ENCODE assay signal across 8 cellular contexts in the genomic region with DNA sequence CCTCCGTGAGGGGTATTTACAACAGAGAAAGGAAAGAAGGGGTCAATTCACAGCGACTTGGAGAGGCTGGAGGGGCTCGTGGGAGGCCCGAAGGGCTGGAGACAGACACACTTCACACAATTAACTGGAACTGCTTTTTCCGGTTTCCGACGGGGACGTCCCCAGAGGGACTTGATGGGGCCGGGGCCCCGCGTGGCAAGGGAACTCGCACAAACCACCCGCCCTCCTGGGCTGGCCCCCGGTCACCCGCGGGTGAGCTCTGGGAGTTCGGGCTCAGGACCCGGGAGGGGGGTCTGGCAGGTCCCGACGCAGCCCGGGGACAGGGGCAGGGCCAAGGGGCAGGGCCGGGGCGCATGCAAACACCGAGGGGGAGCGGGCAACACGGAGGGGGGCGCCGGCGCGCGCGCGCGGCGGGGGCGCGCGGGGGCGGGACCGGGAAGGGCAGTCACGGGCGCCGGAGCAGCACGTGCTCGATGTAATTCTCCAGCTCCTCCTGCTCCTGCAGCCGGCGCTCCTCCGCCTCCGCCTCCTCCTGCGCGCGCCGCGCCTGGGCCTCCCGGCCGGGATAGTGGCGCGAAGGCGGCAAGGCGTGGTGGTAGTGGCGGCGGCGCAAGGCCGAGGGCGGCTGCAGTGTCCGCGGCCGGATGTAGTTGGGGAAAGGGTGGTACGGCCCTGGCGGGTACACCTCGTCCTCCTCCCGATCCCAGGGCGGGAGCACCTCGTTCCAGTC. TPM values are rescaled to one million over a fixed set of nuclear protein-coding genes. Genes with fewer than 3 reads are reported as not detected.
DNase-seq lines count a peak whose midpoint lies in the region; ATAC-seq and TF ChIP-seq lines count a peak whose summit lies in the region.

No MANE protein-coding gene starts in this region.

- peak; percentile 9 for ATAC-seq in SK-N-SH treated with all-trans-retinoic acid at 6 μM for 48 hours
- no peak for ATAC-seq in HG03159 (IDR thresholded peaks at IDR 0.05; ENCODE audit: unreplicated experiment)
- ATAC-seq in HG03432 (IDR thresholded peaks at IDR 0.05; ENCODE audit: unreplicated experiment): no peak

- peak; percentile 45 for DNase-seq in DMS79 treated with DMSO at 0.1 percent for 48 hours (lab: John Stamatoyannopoulos, UW)
- no peak for DNase-seq in DMS79 (lab: John Stamatoyannopoulos, UW)
- DNase-seq in LHCN-M2 (ENCODE audit: low read depth): peak; percentile 62
- DNase-seq in erythroblast (lab: John Stamatoyannopoulos, UW): peak; percentile 38 to 52
- DNase-seq in osteocyte (ENCODE audit: extremely low spot score, unreplicated experiment): peak; percentile 88

- H3K27ac Mint-ChIP-seq in osteocyte (ENCODE audit: unreplicated experiment): no peak overlapping the region

- peaks cover 11% of the 10 kb centered on the region for H3K36me3 Mint-ChIP-seq in osteocyte (ENCODE audit: unreplicated experiment)

- H3K27me3 Mint-ChIP-seq in osteocyte (ENCODE audit: unreplicated experiment): peaks cover 30% of the 10 kb centered on the region

- no peaks in the 10 kb centered on the region for H3K9me3 Mint-ChIP-seq in osteocyte (ENCODE audit: unreplicated experiment)

- no peak for TF ChIP-seq CTCF in osteocyte (IDR thresholded peaks at IDR 0.05)

- no peak for TF ChIP-seq POLR2A in erythroblast (IDR thresholded peaks at IDR 0.05; ENCODE audit: low read length)

- peak overlapping the region; percentile 68 for H3K4me3 Mint-ChIP-seq in osteocyte (ENCODE audit: unreplicated experiment)

- peaks cover 31% of the 10 kb centered on the region for H3K4me1 Mint-ChIP-seq in osteocyte (ENCODE audit: unreplicated experiment)

TF ChIP-seq in SK-N-SH treated with all-trans-retinoic acid at 6 μM for 48 hours, 23 proteins besides CTCF, POLR2A, EP300 and RAD21:
- no peak for TF ChIP-seq TOX (CRISPR knock-in tag; IDR thresholded peaks at IDR 0.05; ENCODE audit: borderline replicate concordance)
- TF ChIP-seq ZC3H10 (CRISPR knock-in tag; IDR thresholded peaks at IDR 0.05): no peak
- 0 out of 2 replicates have a peak, but pooled peaks have one; percentile 9 for TF ChIP-seq ESRRG (CRISPR knock-in tag; IDR thresholded peaks at IDR 0.05)
- no peak for TF ChIP-seq ZFP3 (CRISPR knock-in tag; IDR thresholded peaks at IDR 0.05)
- no peak for TF ChIP-seq CSDC2 (CRISPR knock-in tag; IDR thresholded peaks at IDR 0.05)
- no peak for TF ChIP-seq ARNTL (CRISPR knock-in tag; IDR thresholded peaks at IDR 0.05; ENCODE audit: borderline replicate concordance, low read depth)
- no peak for TF ChIP-seq RARB (CRISPR knock-in tag; IDR thresholded peaks at IDR 0.05)
- no peak for TF ChIP-seq OSR1 (CRISPR knock-in tag; IDR thresholded peaks at IDR 0.05)
- TF ChIP-seq GLIS3 (CRISPR knock-in tag; IDR thresholded peaks at IDR 0.05): peak; percentile 53; the same call in 1 of the 2 replicates
- TF ChIP-seq ZNF70 (CRISPR knock-in tag; IDR thresholded peaks at IDR 0.05): no peak
- TF ChIP-seq TCF4 (CRISPR knock-in tag; IDR thresholded peaks at IDR 0.05; ENCODE audit: borderline replicate concordance): no peak
- no peak for TF ChIP-seq CREB5 (CRISPR knock-in tag; IDR thresholded peaks at IDR 0.05; ENCODE audit: low read depth)
- no peak for TF ChIP-seq ZFP30 (CRISPR knock-in tag; IDR thresholded peaks at IDR 0.05)
- no peak for TF ChIP-seq ZNF8 (CRISPR knock-in tag; IDR thresholded peaks at IDR 0.05)
- no peak for TF ChIP-seq BACH2 (CRISPR knock-in tag; IDR thresholded peaks at IDR 0.05; ENCODE audit: borderline replicate concordance)
TF ChIP-seq in SK-N-SH treated with all-trans-retinoic acid at 6 μM for 48 hours: peak in this region for 2.

RNA-seq across cellular contexts. Expression of gene VGF, which starts 2.7 kb away (rescaled TPM):
- total RNA-seq in LHCN-M2 (2014; rRNA removed): 0.45 and 0.69 TPM in 2 replicates
- polyA plus RNA-seq in LHCN-M2 (2012): 0.17 TPM
- total RNA-seq in osteocyte: 0.16 and 0.24 TPM in 2 replicates

RNA-seq across cellular contexts. Expression of gene AP1S1, which starts 8.4 kb away (rescaled TPM):
- 286 and 412 TPM in 2 replicates for total RNA-seq in LHCN-M2 (2014; rRNA removed)
- polyA plus RNA-seq in LHCN-M2 (2012): 339 TPM
- 52.9 and 57.9 TPM in 2 replicates for total RNA-seq in osteocyte

RNA-seq across cellular contexts. Expression of gene NAT16, which starts 17.4 kb away (rescaled TPM):
- not detected in 2 replicates for total RNA-seq in LHCN-M2 (2014; rRNA removed)
- 0.06 TPM for polyA plus RNA-seq in LHCN-M2 (2012)
- total RNA-seq in osteocyte: 0.16 TPM in 1 of 2 replicates, not detected in the other

RNA-seq across cellular contexts. Expression of gene SERPINE1, which starts 35.8 kb away (rescaled TPM):
- 1,980 and 3,258 TPM in 2 replicates for total RNA-seq in LHCN-M2 (2014; rRNA removed)
- 2,374 TPM for polyA plus RNA-seq in LHCN-M2 (2012)
- total RNA-seq in osteocyte: 266 and 328 TPM in 2 replicates

RNA-seq across cellular contexts. Expression of gene MOGAT3, which starts 38.1 kb away (rescaled TPM):
- not detected in 2 replicates for total RNA-seq in LHCN-M2 (2014; rRNA removed)
- polyA plus RNA-seq in LHCN-M2 (2012): not detected
- not detected in 2 replicates for total RNA-seq in osteocyte
